ENCODE assay signal across 8 cellular contexts in the genomic region with DNA sequence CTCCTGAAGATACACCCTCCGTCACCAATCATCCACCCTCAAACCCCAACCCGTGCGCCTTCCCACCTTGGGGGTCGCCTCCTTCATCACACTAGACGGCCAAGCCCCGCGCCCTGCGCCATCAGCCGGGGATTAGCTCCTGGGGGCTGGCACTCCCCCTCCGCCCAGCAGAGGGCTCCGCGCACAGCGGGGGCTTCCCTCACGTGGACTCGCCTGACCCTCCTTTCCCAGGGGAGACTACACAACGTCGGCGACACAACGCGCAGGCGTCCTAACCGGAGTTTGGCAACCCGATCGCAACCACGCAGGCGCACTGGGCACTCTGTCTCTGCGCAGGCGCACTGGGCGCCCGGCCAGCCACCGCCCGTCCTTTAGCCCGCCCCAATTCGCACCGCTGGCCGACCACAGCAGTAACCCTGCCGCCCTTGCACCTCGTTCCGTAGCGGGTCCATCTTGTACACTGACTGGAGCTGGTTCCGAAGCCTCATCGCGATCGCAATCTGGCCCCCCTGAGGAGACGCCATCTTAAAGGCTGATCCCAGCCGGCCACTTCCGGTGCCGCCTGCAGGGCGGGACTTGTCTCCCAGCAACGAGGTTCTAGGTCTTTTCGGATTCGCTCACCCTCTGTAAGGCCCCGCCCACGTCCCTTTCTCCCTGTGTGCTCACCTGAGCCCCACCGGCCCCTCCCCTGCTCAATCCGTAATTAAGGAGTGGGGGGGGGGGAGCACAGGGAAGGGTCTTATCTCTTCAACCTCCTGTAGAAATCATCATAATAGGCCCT. TPM values are rescaled to one million over a fixed set of nuclear protein-coding genes. Genes with fewer than 3 reads are reported as not detected.
A peak's percentile ranks its signal among the peaks of the same experiment; 100 is the strongest.
DNase-seq lines count a peak whose midpoint lies in the region; ATAC-seq, FAIRE-seq and TF ChIP-seq lines count a peak whose summit lies in the region.

A gene (minus strand): TSS at position 551 of the 781 bp plus-strand sequence. CDS start 27 bp downstream, at position 524.

- peak within 1 kb of the TSS; percentile 98 for H3K4me3 Mint-ChIP-seq in activated naive CD8-positive, alpha-beta T cell treated with anti-CD3 and anti-CD28 coated beads, Interleukin-2, amount 10 ng/mL, durations not matched to agents 7 days and 5 days

- H3K4me3 ChIP-seq in SU-DHL-6 (ENCODE audit: insufficient read depth, low read length, poor library complexity, severe bottlenecking), result peak within 1 kb of the TSS; percentile 70
- H3K4me3 ChIP-seq in pancreas, result peak within 1 kb of the TSS; percentile 64 to 89 (median 69)
- peak within 1 kb of the TSS; percentile 63 to 88 (median 79) for H3K4me3 ChIP-seq in tibial nerve

- 0 out of 2 replicates have a peak, but pooled peaks cover 3% of the 10 kb centered on the region for H3K79me2 ChIP-seq in SU-DHL-6 (ENCODE audit: insufficient read depth, low read length)

- peak within 1 kb of the TSS; percentile 90 for H3K27ac ChIP-seq in SU-DHL-6 (ENCODE audit: low read depth, low read length)
- peak within 1 kb of the TSS; percentile 91 to 98 (median 94) for H3K27ac ChIP-seq in pancreas
- H3K27ac ChIP-seq in tibial nerve, result peak within 1 kb of the TSS; percentile 92 to 99 (median 95)

- intact Hi-C loops in Right ventricle myocardium inferior (cut with DNase I) (loop anchor here (2.0 to 10.0 kb wide), 2 partner anchors 21 to 147 kb away; a partner anchor contains a TSS), pancreas (cut with DNase I) (no loop called here)

- no peaks in the 10 kb centered on the region for H3K9me3 ChIP-seq in SU-DHL-6 (ENCODE audit: insufficient read depth, low read length)
- no peaks in the 10 kb centered on the region for H3K9me3 ChIP-seq in pancreas
- no peaks in the 10 kb centered on the region for H3K9me3 ChIP-seq in tibial nerve

- H2AFZ ChIP-seq in SU-DHL-6 (ENCODE audit: low read depth, low read length, severe bottlenecking), result peak within 1 kb of the TSS; percentile 98

- no peaks in the 10 kb centered on the region for H3K36me3 ChIP-seq in SU-DHL-6 (ENCODE audit: low read length)
- no peaks in the 10 kb centered on the region for H3K36me3 ChIP-seq in pancreas
- peaks cover 0 to 25% (median 0%) of the 10 kb centered on the region in 3 donors for H3K36me3 ChIP-seq in tibial nerve

- peak within 1 kb of the TSS; percentile 66 for H3K4me2 ChIP-seq in SU-DHL-6 (ENCODE audit: low read depth, low read length, poor library complexity, severe bottlenecking)

- no peak for FAIRE-seq in pancreas (lab: Jason Lieb, UNC)

- H3K36me3 Mint-ChIP-seq in activated naive CD8-positive, alpha-beta T cell treated with anti-CD3 and anti-CD28 coated beads, Interleukin-2, amount 10 ng/mL, durations not matched to agents 7 days and 5 days, result peaks cover 12% of the 10 kb centered on the region

- H3K9me3 Mint-ChIP-seq in activated naive CD8-positive, alpha-beta T cell treated with anti-CD3 and anti-CD28 coated beads, Interleukin-2, amount 10 ng/mL, durations not matched to agents 7 days and 5 days, result no peaks in the 10 kb centered on the region

- DNase-seq in NCI-H128 (lab: John Stamatoyannopoulos, UW; ENCODE audit: unreplicated experiment), result peak; percentile 98
- peak; percentile 98 for DNase-seq in activated naive CD8-positive, alpha-beta T cell treated with anti-CD3 and anti-CD28 coated beads, Interleukin-2, amount 10 ng/mL, durations not matched to agents 7 days and 5 days
- DNase-seq in Right ventricle myocardium inferior (ENCODE audit: missing footprints), result peak; percentile 99
- DNase-seq in pancreas, result peak; percentile 98 to 100 (median 99)
- peak; percentile 99 to 100 for DNase-seq in tibial nerve (ENCODE audit: low spot score in 2 of 2)

- peak in 1 of 2 donors; percentile 93 for TF ChIP-seq EP300 in tibial nerve (IDR thresholded peaks at IDR 0.05)

- peaks cover 32% of the 10 kb centered on the region for H3K4me1 Mint-ChIP-seq in activated naive CD8-positive, alpha-beta T cell treated with anti-CD3 and anti-CD28 coated beads, Interleukin-2, amount 10 ng/mL, durations not matched to agents 7 days and 5 days

- peaks cover 30% of the 10 kb centered on the region for H3K27me3 Mint-ChIP-seq in activated naive CD8-positive, alpha-beta T cell treated with anti-CD3 and anti-CD28 coated beads, Interleukin-2, amount 10 ng/mL, durations not matched to agents 7 days and 5 days

- H3K27ac Mint-ChIP-seq in activated naive CD8-positive, alpha-beta T cell treated with anti-CD3 and anti-CD28 coated beads, Interleukin-2, amount 10 ng/mL, durations not matched to agents 7 days and 5 days, result peak within 1 kb of the TSS; percentile 99

- ATAC-seq in HG02678 (IDR thresholded peaks at IDR 0.05; ENCODE audit: unreplicated experiment) (peak; percentile 89), Right ventricle myocardium inferior (peak; percentile 96), pancreas (peak; percentile 93 to 97 (median 94))
- peak; percentile 84 for ATAC-seq in activated naive CD8-positive, alpha-beta T cell treated with anti-CD3 and anti-CD28 coated beads, Interleukin-2, amount 10 ng/mL, durations not matched to agents 7 days and 5 days (ENCODE audit: low read depth)

- 0 to 1% methylated on average over 55 to 56 of the region's 56 CpGs for WGBS in pancreas, 2 donors
- WGBS in tibial nerve, 2 donors, result 1% methylated on average over 34 to 41 of the region's 56 CpGs

- H3K27me3 ChIP-seq in SU-DHL-6 (ENCODE audit: low read length) (no peaks in the 10 kb centered on the region), pancreas (peaks cover 0 to 7% (median 0%) of the 10 kb centered on the region in 4 donors), tibial nerve (peaks cover 0 to 23% of the 10 kb centered on the region in 2 donors)

- H4K20me1 ChIP-seq in SU-DHL-6 (ENCODE audit: low read depth, low read length), result no peaks in the 10 kb centered on the region

- POLR2A ChIA-PET in activated naive CD8-positive, alpha-beta T cell treated with anti-CD3 and anti-CD28 coated beads, Interleukin-2, amount 10 ng/mL, durations not matched to agents 7 days and 5 days (lab: Charles Lee), result interaction anchor here (0.7 to 5.2 kb wide), 9 partner anchors 10 to 78 kb away, joined by 3 to 19 read pairs (median 5); a partner anchor contains a TSS

- peak within 1 kb of the TSS; percentile 68 for H3K9ac ChIP-seq in SU-DHL-6 (ENCODE audit: low read length)

- TF ChIP-seq POLR2A in tibial nerve (IDR thresholded peaks at IDR 0.05), result peak in 1 of 2 donors; percentile 48

- H3F3A ChIP-seq in SU-DHL-6 (ENCODE audit: insufficient read depth), result peaks cover 4% of the 10 kb centered on the region; the same call in 1 of the 2 replicates

- H3K9me2 ChIP-seq in SU-DHL-6 (replicated peaks; ENCODE audit: insufficient read depth, low read length), result no peaks in the 10 kb centered on the region

- peak; percentile 76 for TF ChIP-seq CTCF in GM12872 (IDR thresholded peaks at IDR 0.05; ENCODE audit: insufficient read depth, low read depth, low read length)
- TF ChIP-seq CTCF in SU-DHL-6 (IDR thresholded peaks at IDR 0.05; ENCODE audit: insufficient read depth, low read length, poor library complexity, severe bottlenecking), result peak; percentile 68
- TF ChIP-seq CTCF in pancreas (IDR thresholded peaks at IDR 0.05), result no peak
- peak in 3 of 5 experiments; percentile 11 to 52 (median 35) for TF ChIP-seq CTCF in tibial nerve (IDR thresholded peaks at IDR 0.05)

- H3K4me1 ChIP-seq in pancreas, result peaks cover 6 to 29% (median 11%) of the 10 kb centered on the region in 3 donors
- H3K4me1 ChIP-seq in tibial nerve, result peaks cover 0 to 53% (median 23%) of the 10 kb centered on the region in 4 donors

RNA-seq across cellular contexts. Expression of the gene that starts here (rescaled TPM):
- 10 to 100 TPM; 35.9 to 40.1 TPM for total RNA-seq in activated naive CD8-positive, alpha-beta T cell treated with anti-CD3 and anti-CD28 coated beads, Interleukin-2, amount 10 ng/mL, durations not matched to agents 7 days and 5 days
- total RNA-seq in Right ventricle myocardium inferior (26.7 TPM), pancreas (10 to 100 TPM in 4 of 6 donors, 1 to 10 TPM in 2; 8.8 to 14.9 (median 11.0) TPM), tibial nerve (10 to 100 TPM in 3 of 4 donors, 1 to 10 TPM in 1; 9.6 to 32.0 (median 19.1) TPM)
- polyA plus RNA-seq in pancreas, result 10 to 100 TPM; 14.2 to 16.4 TPM

Comparison
In these comparisons a context has a peak if more than half of its experiments do, and no peak if none do; other contexts are left out.
1. Peak in every context shown above with its lines: DNase-seq, ATAC-seq, H3K4me3 ChIP-seq and H3K27ac ChIP-seq.
2. CTCF ChIP-seq: peak in GM12872 (single experiment), SU-DHL-6 (single experiment) and tibial nerve (3 of 5); none in pancreas (0 of 4).